ENCODE assay signal across 1 cellular context in genomic region chr20:63564036-63564810, GRCh38.
TF ChIP-seq lines count a peak whose summit lies in the region.

No MANE protein-coding gene starts in this region.

TF ChIP-seq in H1, 55 proteins besides CTCF, POLR2A, EP300 and RAD21:
- TF ChIP-seq, protein P1, sequence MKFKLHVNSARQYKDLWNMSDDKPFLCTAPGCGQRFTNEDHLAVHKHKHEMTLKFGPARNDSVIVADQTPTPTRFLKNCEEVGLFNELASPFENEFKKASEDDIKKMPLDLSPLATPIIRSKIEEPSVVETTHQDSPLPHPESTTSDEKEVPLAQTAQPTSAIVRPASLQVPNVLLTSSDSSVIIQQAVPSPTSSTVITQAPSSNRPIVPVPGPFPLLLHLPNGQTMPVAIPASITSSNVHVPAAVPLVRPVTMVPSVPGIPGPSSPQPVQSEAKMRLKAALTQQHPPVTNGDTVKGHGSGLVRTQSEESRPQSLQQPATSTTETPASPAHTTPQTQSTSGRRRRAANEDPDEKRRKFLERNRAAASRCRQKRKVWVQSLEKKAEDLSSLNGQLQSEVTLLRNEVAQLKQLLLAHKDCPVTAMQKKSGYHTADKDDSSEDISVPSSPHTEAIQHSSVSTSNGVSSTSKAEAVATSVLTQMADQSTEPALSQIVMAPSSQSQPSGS (IDR thresholded peaks at IDR 0.05; ENCODE audit: low read length), result no peak
- TF ChIP-seq TCF12 (IDR thresholded peaks at IDR 0.05; ENCODE audit: low read depth, low read length), result no peak
- TF ChIP-seq FOSL1 (IDR thresholded peaks at IDR 0.05; ENCODE audit: insufficient read depth, low read depth, low read length), result no peak
- no peak for TF ChIP-seq HDAC6 (IDR thresholded peaks at IDR 0.05; ENCODE audit: low read depth, low read length)
- TF ChIP-seq JUN (IDR thresholded peaks at IDR 0.05; ENCODE audit: low read depth, low read length), result no peak
- TF ChIP-seq SRF (IDR thresholded peaks at IDR 0.05; ENCODE audit: low read depth, low read length), result no peak
- TF ChIP-seq BRCA1 (IDR thresholded peaks at IDR 0.05; ENCODE audit: low read depth, low read length), result no peak
- no peak for TF ChIP-seq SIRT6 (IDR thresholded peaks at IDR 0.05; ENCODE audit: low read length)
- TF ChIP-seq TAF7 (optimal IDR thresholded peaks at IDR 0.05; ENCODE audit: borderline replicate concordance, low read depth, low read length), result no peak
- TF ChIP-seq KDM5A (IDR thresholded peaks at IDR 0.05; ENCODE audit: low read length), result no peak
- no peak for TF ChIP-seq BCL11A (IDR thresholded peaks at IDR 0.05; ENCODE audit: low read depth in 2 of 2, low read length in 2 of 2)
- TF ChIP-seq RBBP5 (IDR thresholded peaks at IDR 0.05; ENCODE audit: borderline replicate concordance, low read depth, low read length), result no peak
- no peak for TF ChIP-seq CHD2 (IDR thresholded peaks at IDR 0.05; ENCODE audit: low read length)
- no peak for TF ChIP-seq EZH2 (IDR thresholded peaks at IDR 0.05; ENCODE audit: low read depth, low read length, severe bottlenecking)
- TF ChIP-seq JUND (IDR thresholded peaks at IDR 0.05; ENCODE audit: low read length), result no peak
- TF ChIP-seq SAP30 (IDR thresholded peaks at IDR 0.05; ENCODE audit: insufficient read depth, insufficient replicate concordance, low read length), result no peak
- TF ChIP-seq CBX5 (IDR thresholded peaks at IDR 0.05; ENCODE audit: low read depth, low read length), result no peak
- TF ChIP-seq NANOG (IDR thresholded peaks at IDR 0.05; ENCODE audit: insufficient read depth, low read depth, low read length, poor library complexity, severe bottlenecking), result no peak
- no peak for TF ChIP-seq TAF1 (IDR thresholded peaks at IDR 0.05; ENCODE audit: low read depth, low read length)
